2 cellular contexts compared by ENCODE assay signal in the genomic region with DNA sequence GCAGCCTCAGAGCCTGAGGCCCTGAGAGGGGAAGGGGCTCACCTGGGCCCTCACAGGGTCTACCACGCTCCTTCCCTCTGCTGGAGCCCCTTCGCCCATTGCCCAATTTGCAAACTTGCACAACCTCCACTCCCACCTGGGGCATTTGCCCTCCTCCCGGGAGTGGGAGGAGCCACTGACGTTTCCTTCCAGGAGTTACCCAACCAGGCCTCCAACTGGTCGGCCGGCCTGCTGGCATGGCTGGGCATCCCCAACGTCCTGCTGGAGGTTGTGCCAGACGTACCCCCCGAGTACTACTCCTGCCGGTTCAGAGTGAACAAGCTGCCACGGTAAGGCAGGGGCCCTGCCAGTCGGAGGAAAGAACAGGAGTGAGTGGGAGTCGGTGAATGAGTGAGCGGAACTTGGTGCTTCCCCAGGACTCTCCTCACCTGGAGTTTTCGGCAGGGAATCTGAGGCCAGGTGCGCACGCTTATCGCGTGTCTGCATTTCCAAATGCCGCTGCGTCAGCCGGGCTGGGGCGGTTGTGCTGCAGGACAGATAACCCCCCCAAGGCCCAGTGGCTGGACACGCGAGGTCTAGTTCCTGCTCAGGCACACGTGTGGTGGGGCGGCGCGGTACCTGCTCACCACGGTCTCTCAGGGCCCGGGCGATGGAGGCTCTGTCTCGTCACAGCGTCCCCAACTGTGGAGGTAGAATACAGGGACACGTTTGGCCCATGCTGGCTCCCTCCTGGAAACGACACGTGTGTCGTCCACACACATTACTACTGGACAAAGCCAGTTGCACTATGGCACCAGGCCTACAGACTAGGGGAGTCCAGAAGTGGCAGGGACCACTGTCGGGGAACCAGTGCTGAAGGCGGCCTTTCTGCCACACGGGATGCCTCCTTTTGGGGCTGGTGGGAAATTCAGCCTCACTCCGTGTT.
TF ChIP-seq lines count a peak whose summit lies in the region.

No MANE protein-coding gene starts in this region.

TF ChIP-seq in HCT116, 20 proteins besides CTCF, POLR2A, EP300 and RAD21:
- TF ChIP-seq CEBPB (IDR thresholded peaks at IDR 0.05; ENCODE audit: low read depth) (no peak), ZNF274 (IDR thresholded peaks at IDR 0.05; ENCODE audit: low read depth, low read length) (no peak), FOSL1 (IDR thresholded peaks at IDR 0.05; ENCODE audit: low read depth) (no peak), CBX3 (IDR thresholded peaks at IDR 0.05; ENCODE audit: low read depth) (no peak), SIN3A (IDR thresholded peaks at IDR 0.05; ENCODE audit: low read depth) (no peak), ELF1 (IDR thresholded peaks at IDR 0.05; ENCODE audit: borderline replicate concordance, low read depth) (no peak), EZH2 (IDR thresholded peaks at IDR 0.05) (no peak), EZH2phosphoT487 (IDR thresholded peaks at IDR 0.05; ENCODE audit: borderline replicate concordance) (no peak), POLR2AphosphoS5 (IDR thresholded peaks at IDR 0.05; ENCODE audit: low read depth, low read length) (no peak)
- TF ChIP-seq, protein P1, sequence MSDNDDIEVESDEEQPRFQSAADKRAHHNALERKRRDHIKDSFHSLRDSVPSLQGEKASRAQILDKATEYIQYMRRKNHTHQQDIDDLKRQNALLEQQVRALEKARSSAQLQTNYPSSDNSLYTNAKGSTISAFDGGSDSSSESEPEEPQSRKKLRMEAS (IDR thresholded peaks at IDR 0.05): no peak
- TF ChIP-seq, protein P2, sequence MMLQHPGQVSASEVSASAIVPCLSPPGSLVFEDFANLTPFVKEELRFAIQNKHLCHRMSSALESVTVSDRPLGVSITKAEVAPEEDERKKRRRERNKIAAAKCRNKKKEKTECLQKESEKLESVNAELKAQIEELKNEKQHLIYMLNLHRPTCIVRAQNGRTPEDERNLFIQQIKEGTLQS (IDR thresholded peaks at IDR 0.05): no peak
- TF ChIP-seq, protein P3, sequence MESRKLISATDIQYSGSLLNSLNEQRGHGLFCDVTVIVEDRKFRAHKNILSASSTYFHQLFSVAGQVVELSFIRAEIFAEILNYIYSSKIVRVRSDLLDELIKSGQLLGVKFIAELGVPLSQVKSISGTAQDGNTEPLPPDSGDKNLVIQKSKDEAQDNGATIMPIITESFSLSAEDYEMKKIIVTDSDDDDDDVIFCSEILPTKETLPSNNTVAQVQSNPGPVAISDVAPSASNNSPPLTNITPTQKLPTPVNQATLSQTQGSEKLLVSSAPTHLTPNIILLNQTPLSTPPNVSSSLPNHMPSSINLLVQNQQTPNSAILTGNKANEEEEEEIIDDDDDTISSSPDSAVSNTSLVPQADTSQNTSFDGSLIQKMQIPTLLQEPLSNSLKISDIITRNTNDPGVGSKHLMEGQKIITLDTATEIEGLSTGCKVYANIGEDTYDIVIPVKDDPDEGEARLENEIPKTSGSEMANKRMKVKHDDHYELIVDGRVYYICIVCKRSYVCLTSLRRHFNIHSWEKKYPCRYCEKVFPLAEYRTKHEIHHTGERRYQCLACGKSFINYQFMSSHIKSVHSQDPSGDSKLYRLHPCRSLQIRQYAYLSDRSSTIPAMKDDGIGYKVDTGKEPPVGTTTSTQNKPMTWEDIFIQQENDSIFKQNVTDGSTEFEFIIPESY (IDR thresholded peaks at IDR 0.05; ENCODE audit: extremely low read depth, insufficient replicate concordance, low read length): no peak
- TF ChIP-seq, protein P4, sequence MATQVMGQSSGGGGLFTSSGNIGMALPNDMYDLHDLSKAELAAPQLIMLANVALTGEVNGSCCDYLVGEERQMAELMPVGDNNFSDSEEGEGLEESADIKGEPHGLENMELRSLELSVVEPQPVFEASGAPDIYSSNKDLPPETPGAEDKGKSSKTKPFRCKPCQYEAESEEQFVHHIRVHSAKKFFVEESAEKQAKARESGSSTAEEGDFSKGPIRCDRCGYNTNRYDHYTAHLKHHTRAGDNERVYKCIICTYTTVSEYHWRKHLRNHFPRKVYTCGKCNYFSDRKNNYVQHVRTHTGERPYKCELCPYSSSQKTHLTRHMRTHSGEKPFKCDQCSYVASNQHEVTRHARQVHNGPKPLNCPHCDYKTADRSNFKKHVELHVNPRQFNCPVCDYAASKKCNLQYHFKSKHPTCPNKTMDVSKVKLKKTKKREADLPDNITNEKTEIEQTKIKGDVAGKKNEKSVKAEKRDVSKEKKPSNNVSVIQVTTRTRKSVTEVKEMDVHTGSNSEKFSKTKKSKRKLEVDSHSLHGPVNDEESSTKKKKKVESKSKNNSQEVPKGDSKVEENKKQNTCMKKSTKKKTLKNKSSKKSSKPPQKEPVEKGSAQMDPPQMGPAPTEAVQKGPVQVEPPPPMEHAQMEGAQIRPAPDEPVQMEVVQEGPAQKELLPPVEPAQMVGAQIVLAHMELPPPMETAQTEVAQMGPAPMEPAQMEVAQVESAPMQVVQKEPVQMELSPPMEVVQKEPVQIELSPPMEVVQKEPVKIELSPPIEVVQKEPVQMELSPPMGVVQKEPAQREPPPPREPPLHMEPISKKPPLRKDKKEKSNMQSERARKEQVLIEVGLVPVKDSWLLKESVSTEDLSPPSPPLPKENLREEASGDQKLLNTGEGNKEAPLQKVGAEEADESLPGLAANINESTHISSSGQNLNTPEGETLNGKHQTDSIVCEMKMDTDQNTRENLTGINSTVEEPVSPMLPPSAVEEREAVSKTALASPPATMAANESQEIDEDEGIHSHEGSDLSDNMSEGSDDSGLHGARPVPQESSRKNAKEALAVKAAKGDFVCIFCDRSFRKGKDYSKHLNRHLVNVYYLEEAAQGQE (IDR thresholded peaks at IDR 0.05; ENCODE audit: low read depth): no peak
TF ChIP-seq in HCT116: peak in this region for 0.

TF ChIP-seq in HepG2, 621 proteins besides CTCF, POLR2A, EP300 and RAD21:
- TF ChIP-seq, protein P5, sequence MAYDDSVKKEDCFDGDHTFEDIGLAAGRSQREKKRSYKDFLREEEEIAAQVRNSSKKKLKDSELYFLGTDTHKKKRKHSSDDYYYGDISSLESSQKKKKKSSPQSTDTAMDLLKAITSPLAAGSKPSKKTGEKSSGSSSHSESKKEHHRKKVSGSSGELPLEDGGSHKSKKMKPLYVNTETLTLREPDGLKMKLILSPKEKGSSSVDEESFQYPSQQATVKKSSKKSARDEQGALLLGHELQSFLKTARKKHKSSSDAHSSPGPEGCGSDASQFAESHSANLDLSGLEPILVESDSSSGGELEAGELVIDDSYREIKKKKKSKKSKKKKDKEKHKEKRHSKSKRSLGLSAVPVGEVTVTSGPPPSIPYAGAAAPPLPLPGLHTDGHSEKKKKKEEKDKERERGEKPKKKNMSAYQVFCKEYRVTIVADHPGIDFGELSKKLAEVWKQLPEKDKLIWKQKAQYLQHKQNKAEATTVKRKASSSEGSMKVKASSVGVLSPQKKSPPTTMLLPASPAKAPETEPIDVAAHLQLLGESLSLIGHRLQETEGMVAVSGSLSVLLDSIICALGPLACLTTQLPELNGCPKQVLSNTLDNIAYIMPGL (CRISPR knock-in tag; IDR thresholded peaks at IDR 0.05; ENCODE audit: borderline replicate concordance in 1 of 2, low read depth in 1 of 2): no peak
- TF ChIP-seq ATAD3A (CRISPR knock-in tag; IDR thresholded peaks at IDR 0.05) (no peak), KDM4B (CRISPR knock-in tag; IDR thresholded peaks at IDR 0.05) (no peak), NCOA1 (CRISPR knock-in tag; IDR thresholded peaks at IDR 0.05) (no peak), CEBPG (CRISPR knock-in tag; IDR thresholded peaks at IDR 0.05) (0 out of 2 replicates have a peak, but pooled peaks have one; percentile 12), CEBPB (IDR thresholded peaks at IDR 0.05; ENCODE audit: borderline replicate concordance, low read depth, low read length) (peak; percentile 25)
